Comparison of ENCODE assay signal across 11 cellular contexts in the genomic region with DNA sequence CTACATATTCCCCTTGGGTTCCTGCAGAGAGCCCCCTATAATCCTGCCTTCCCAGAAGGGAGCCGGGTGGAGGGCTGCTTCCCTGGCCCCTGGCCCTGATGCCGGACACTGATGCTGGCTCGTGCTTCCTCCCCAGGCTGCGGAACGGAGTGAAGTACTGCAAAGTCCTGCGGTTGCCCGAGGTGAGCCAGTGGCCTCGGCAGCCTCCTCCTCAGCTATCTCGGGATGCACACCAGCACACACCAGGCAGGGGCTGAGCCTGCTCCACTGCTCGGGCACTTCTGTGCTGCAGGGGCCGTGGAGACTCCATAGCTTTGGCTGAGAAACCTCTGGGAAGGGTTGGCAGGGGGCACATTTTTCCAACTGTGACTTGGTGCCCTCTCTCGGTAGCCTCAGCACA.
"Had no signal": no experiment of that assay in that cellular context is flagged by ENCODE, and none has a peak within 500 bp of the region (broad histone marks: within the 10 kb centered on the region; RNA-seq: fewer than 3 reads in every experiment).

No MANE protein-coding gene starts in this region.

- H3K9me3 Mint-ChIP-seq: brain; dendritic cell treated with granulocyte-macrophage colony-stimulating factor and Interleukin-4, amounts not matched to agents 40 ng/mL and 50 ng/mL, for 4 days; endodermal cell had no signal

- H3K4me3 ChIP-seq: tibial artery, uterus had no signal

- H3K36me3 ChIP-seq: uterus had no signal

- DNase-seq: activated CD4-positive, CD25-positive, alpha-beta regulatory T cell treated with anti-CD3 and anti-CD28 coated beads, Interleukin-2, amount 50 U/mL, for 72 hours; endodermal cell; hypothalamus; kidney glomerular epithelial cell; stimulated activated CD4-positive, alpha-beta T cell treated with anti-CD3 and anti-CD28 coated beads, Interleukin-15, amount 100 ng/mL, for 24 hours; stimulated activated CD4-positive, alpha-beta T cell treated with anti-CD3 and anti-CD28 coated beads, Interleukin-4, amount 100 ng/mL, for 4 hours; tibial artery; uterus had no signal

- H3K9me3 ChIP-seq: neutrophil, tibial artery, uterus had no signal

- H3K27me3 Mint-ChIP-seq: brain; dendritic cell treated with granulocyte-macrophage colony-stimulating factor and Interleukin-4, amounts not matched to agents 40 ng/mL and 50 ng/mL, for 4 days had no signal

- H3K27ac Mint-ChIP-seq: dendritic cell treated with granulocyte-macrophage colony-stimulating factor and Interleukin-4, amounts not matched to agents 40 ng/mL and 50 ng/mL, for 4 days; endodermal cell had no signal

- H3K4me1 Mint-ChIP-seq: endodermal cell had no signal

- H3K4me3 Mint-ChIP-seq: brain; dendritic cell treated with granulocyte-macrophage colony-stimulating factor and Interleukin-4, amounts not matched to agents 40 ng/mL and 50 ng/mL, for 4 days; endodermal cell had no signal

- H3K4me1 ChIP-seq: tibial artery, uterus had no signal

- H3K27ac ChIP-seq: neutrophil, tibial artery, uterus had no signal

- H3K27me3 ChIP-seq: neutrophil, tibial artery, uterus had no signal
